In genomic region chr18:24933345-24933744, GRCh38 we compare ENCODE assay signal across 8 cellular contexts.
"Had no signal": no experiment of that assay in that cellular context is flagged by ENCODE, and none has a peak within 500 bp of the region (broad histone marks: within the 10 kb centered on the region; RNA-seq: fewer than 3 reads in every experiment).

No MANE protein-coding gene starts in this region.

- H3K4me3 ChIP-seq: GM23248 had no signal

- DNase-seq: GM23248, GOT3, H9, HCEC 1CT, HFFc6, KG1 had no signal

- H2AFZ ChIP-seq: GM23248 had no signal

- H3K27ac ChIP-seq: GM23248 had no signal

- FAIRE-seq: H54, HTR-8/SVneo had no signal

- H3K9ac ChIP-seq: GM23248 had no signal
